ENCODE assay signal across 21 cellular contexts in genomic region chr2:153299809-153300208, GRCh38.
A peak's percentile ranks its signal among the peaks of the same experiment; 100 is the strongest.
DNase-seq lines count a peak whose midpoint lies in the region; ATAC-seq and TF ChIP-seq lines count a peak whose summit lies in the region.
"Had no signal": no experiment of that assay in that cellular context is flagged by ENCODE, and none has a peak within 500 bp of the region (broad histone marks: within the 10 kb centered on the region; RNA-seq: fewer than 3 reads in every experiment).

No MANE protein-coding gene starts in this region.

- H3K27me3 ChIP-seq in left lung (no peaks in the 10 kb centered on the region), neural progenitor cell (no peaks in the 10 kb centered on the region), gastrocnemius medialis (no peaks in the 10 kb centered on the region)

- peak overlapping the region; percentile 27 for H2AFZ ChIP-seq in neural progenitor cell (replicated peaks)
- H2AFZ ChIP-seq: PC-9 had no signal

- no peak overlapping the region for H3K27ac Mint-ChIP-seq in neural progenitor cell
- H3K27ac Mint-ChIP-seq: CD4-positive, alpha-beta memory T cell; T-cell had no signal

- H3K9me3 ChIP-seq in left lung (no peaks in the 10 kb centered on the region), neural progenitor cell (ENCODE audit: low read depth) (no peaks in the 10 kb centered on the region), gastrocnemius medialis (no peaks in the 10 kb centered on the region)

- peaks cover 7% of the 10 kb centered on the region for H3F3A ChIP-seq in neural progenitor cell (ENCODE audit: low read depth)

- no peak for TF ChIP-seq POLR2A in gastrocnemius medialis (IDR thresholded peaks at IDR 0.05)

- peaks cover 2% of the 10 kb centered on the region for H3K27me3 Mint-ChIP-seq in neural progenitor cell (ENCODE audit: insufficient read depth, low read depth)
- H3K27me3 Mint-ChIP-seq: T-cell had no signal

- no peak overlapping the region for H3K9ac ChIP-seq in neural progenitor cell

- no peak for TF ChIP-seq CTCF in left lung (IDR thresholded peaks at IDR 0.05)
- no peak for TF ChIP-seq CTCF in neural progenitor cell (IDR thresholded peaks at IDR 0.05)
- no peak for TF ChIP-seq CTCF in gastrocnemius medialis (IDR thresholded peaks at IDR 0.05 in 4 of 5, conservative IDR thresholded peaks at IDR 0.05 in 1 of 5)

- no peak overlapping the region for H3K4me3 Mint-ChIP-seq in neural progenitor cell
- H3K4me3 Mint-ChIP-seq: CD4-positive, alpha-beta memory T cell; T-cell had no signal

- no peak overlapping the region for H3K4me3 ChIP-seq in left lung
- H3K4me3 ChIP-seq in neural progenitor cell = no peak overlapping the region
- no peak overlapping the region for H3K4me3 ChIP-seq in gastrocnemius medialis
- H3K4me3 ChIP-seq: PC-9 had no signal

- H3K36me3 ChIP-seq in left lung = no peaks in the 10 kb centered on the region
- H3K36me3 ChIP-seq in neural progenitor cell = no peaks in the 10 kb centered on the region
- H3K36me3 ChIP-seq in gastrocnemius medialis = no peaks in the 10 kb centered on the region

- no peaks in the 10 kb centered on the region for H4K20me1 ChIP-seq in neural progenitor cell (ENCODE audit: low read depth)

- no peaks in the 10 kb centered on the region for H3K9me3 Mint-ChIP-seq in neural progenitor cell

- in situ Hi-C loops in gastrocnemius medialis (cut with MboI; ENCODE audit: low sequenced_read_pairs in 4 of 4) = no loop called here

- H3K27ac ChIP-seq in left lung = no peak overlapping the region
- H3K27ac ChIP-seq in neural progenitor cell = no peak overlapping the region
- no peak overlapping the region for H3K27ac ChIP-seq in gastrocnemius medialis
- H3K27ac ChIP-seq: PC-9 had no signal

- no peaks in the 10 kb centered on the region for H3K36me3 Mint-ChIP-seq in neural progenitor cell
- H3K36me3 Mint-ChIP-seq: CD4-positive, alpha-beta memory T cell; T-cell had no signal

- no peaks in the 10 kb centered on the region for H3K79me2 ChIP-seq in neural progenitor cell (ENCODE audit: low read depth)

- peak; percentile 75 for DNase-seq in DMS 273 (lab: John Stamatoyannopoulos, UW; ENCODE audit: unreplicated experiment)
- DNase-seq in LHCN-M2 (ENCODE audit: low read depth) = peak; percentile 8
- no peak for DNase-seq in left lung
- no peak for DNase-seq in neural progenitor cell (ENCODE audit: low spot score)
- no peak for DNase-seq in AML-193 (lab: John Stamatoyannopoulos, UW)
- no peak for DNase-seq in gastrocnemius medialis
- no peak for DNase-seq in GF-D8 (lab: John Stamatoyannopoulos, UW)
- DNase-seq: C1 segment of cervical spinal cord; CD4-positive, alpha-beta memory T cell; COR-L47; DMS79 treated with DMSO at 0.1 percent for 48 hours; Karpas-422; MV-4-11; NCI-H1105 treated with DMSO at 0.1 percent for 48 hours; NCI-H2029 treated with DMSO at 0.1 percent for 48 hours; NCI-H526; NCI-H82; PC-9; T-cell had no signal

- peak; percentile 80 for ATAC-seq in left lung
- no peak for ATAC-seq in GM18873 (IDR thresholded peaks at IDR 0.05; ENCODE audit: low FRiP score, unreplicated experiment)
- no peak for ATAC-seq in gastrocnemius medialis
- ATAC-seq: Right ventricle myocardium inferior, T-cell had no signal

- no peak overlapping the region for H3K4me2 ChIP-seq in neural progenitor cell
- H3K4me2 ChIP-seq: PC-9 had no signal

- intact Hi-C loops in left lung (cut with DNase I) = no loop called here
- intact Hi-C loops in gastrocnemius medialis (cut with DNase I; ENCODE audit: low total_unique reads) = no loop called here

- no peaks in the 10 kb centered on the region for H3K4me1 ChIP-seq in left lung
- peaks cover 18% of the 10 kb centered on the region for H3K4me1 ChIP-seq in neural progenitor cell
- H3K4me1 ChIP-seq in gastrocnemius medialis = no peaks in the 10 kb centered on the region

- H3K4me1 Mint-ChIP-seq in neural progenitor cell = no peaks in the 10 kb centered on the region
- H3K4me1 Mint-ChIP-seq: CD4-positive, alpha-beta memory T cell; T-cell had no signal

Comparison
In these comparisons a context has a peak if more than half of its experiments do, and no peak if none do; other contexts are left out.
1. DNase-seq: peak in DMS 273 (single experiment) and LHCN-M2 (single experiment); none in left lung (0 of 2), neural progenitor cell (single experiment), AML-193 (0 of 2), gastrocnemius medialis (0 of 2) and GF-D8 (single experiment).